In the genomic region with DNA sequence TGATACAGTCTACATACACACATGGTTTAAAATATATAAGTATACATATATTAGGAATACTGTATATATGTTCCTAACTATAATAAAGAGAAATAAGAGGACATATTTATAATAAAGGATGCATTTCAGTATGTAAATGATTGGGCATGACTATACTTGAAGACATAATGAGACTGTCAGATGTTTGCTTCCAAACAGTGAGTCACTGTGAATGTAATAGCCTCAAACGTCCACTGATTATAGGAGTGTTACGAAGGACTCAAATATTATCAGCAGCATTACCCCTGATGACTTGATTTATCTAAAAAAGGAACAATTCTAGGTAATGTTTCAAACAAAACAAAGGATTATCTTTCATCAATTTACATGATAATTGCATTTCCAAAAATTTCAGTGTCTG, we compare ENCODE assay signal across 22 cellular contexts. TPM values are rescaled to one million over a fixed set of nuclear protein-coding genes. Genes with fewer than 3 reads are reported as not detected.
DNase-seq lines count a peak whose midpoint lies in the region; ATAC-seq, FAIRE-seq and TF ChIP-seq lines count a peak whose summit lies in the region.
"Had no signal": no experiment of that assay in that cellular context is flagged by ENCODE, and none has a peak within 500 bp of the region (broad histone marks: within the 10 kb centered on the region; RNA-seq: fewer than 3 reads in every experiment).

No MANE protein-coding gene starts in this region.

- H3K4me3 ChIP-seq in bronchial epithelial cell (ENCODE audit: low read depth, low read length) (no peak overlapping the region), fibroblast of the aortic adventitia (ENCODE audit: low read depth, low read length) (no peak overlapping the region)
- H3K4me3 ChIP-seq: GM12878, PC-9, SJSA1 had no signal

- no peak for ATAC-seq in HG03439 (IDR thresholded peaks at IDR 0.05; ENCODE audit: unreplicated experiment)
- ATAC-seq: GM12878, HCT116 had no signal

- peak; percentile 40 for DNase-seq in ELR (ENCODE audit: low read depth)
- DNase-seq in RWPE1 (ENCODE audit: low spot score), result peak; percentile 38
- peak; percentile 87 for DNase-seq in bronchial epithelial cell (ENCODE audit: low read depth)
- peak; percentile 30 for DNase-seq in fibroblast of the aortic adventitia (ENCODE audit: low read depth)
- no peak for DNase-seq in NCI-H446 (lab: John Stamatoyannopoulos, UW)
- DNase-seq in NCI-H1105 treated with DMSO at 0.1 percent for 48 hours (lab: John Stamatoyannopoulos, UW), result no peak
- DNase-seq: BE2C; Caco-2; CD4-positive, CD25-positive, alpha-beta regulatory T cell; GF-D8; KG1; MV-4-11; NCI-H187 treated with DMSO at 0.1 percent for 48 hours; NCI-H345; NCI-H526; PC-9 had no signal

- no peaks in the 10 kb centered on the region for H3K36me3 ChIP-seq in bronchial epithelial cell (ENCODE audit: control insufficient read depth, insufficient read depth, low read length)
- H3K36me3 ChIP-seq: BE2C, SJSA1 had no signal

- no peak overlapping the region for H3K27ac ChIP-seq in RWPE1
- H3K27ac ChIP-seq: PC-9, SJSA1 had no signal

- CTCF ChIA-PET in RWPE1 (lab: Yijun Ruan, JAX), result no interaction called here

- TF ChIP-seq CTCF in RWPE1 (conservative IDR thresholded peaks at IDR 0.05; ENCODE audit: low read depth) (no peak), bronchial epithelial cell (IDR thresholded peaks at IDR 0.05; ENCODE audit: insufficient read depth, low read length, severe bottlenecking) (no peak), fibroblast of the aortic adventitia (IDR thresholded peaks at IDR 0.05; ENCODE audit: insufficient read depth, low read length) (no peak)

- FAIRE-seq in bronchial epithelial cell (lab: Jason Lieb, UNC), result no peak
- FAIRE-seq: A204.1, GM12878, GM19239 had no signal

- POLR2A ChIA-PET in RWPE1 (lab: Yijun Ruan, JAX; ENCODE audit: low non-redundant PET), result no interaction called here

- no peaks in the 10 kb centered on the region for H3K27me3 ChIP-seq in bronchial epithelial cell (ENCODE audit: control insufficient read depth, insufficient read depth, low read length)
- H3K27me3 ChIP-seq: BE2C, SJSA1 had no signal

RNA-seq across cellular contexts. Expression of a gene that starts 39.9 kb away (rescaled TPM):
- 40.0 and 58.4 TPM in 2 replicates for total RNA-seq in bronchial epithelial cell
- total RNA-seq in fibroblast of the aortic adventitia (ENCODE audit: low replicate concordance), result 16.6 and 26.6 TPM in 2 replicates

Comparison
In these comparisons a context has a peak if more than half of its experiments do, and no peak if none do; other contexts are left out.
1. DNase-seq: peak in ELR (single experiment), RWPE1 (single experiment), bronchial epithelial cell (single experiment) and fibroblast of the aortic adventitia (single experiment); none in NCI-H446 (0 of 2) and NCI-H1105 treated with DMSO at 0.1 percent for 48 hours (single experiment).